Comparison of ENCODE assay signal across 8 cellular contexts in the genomic region with DNA sequence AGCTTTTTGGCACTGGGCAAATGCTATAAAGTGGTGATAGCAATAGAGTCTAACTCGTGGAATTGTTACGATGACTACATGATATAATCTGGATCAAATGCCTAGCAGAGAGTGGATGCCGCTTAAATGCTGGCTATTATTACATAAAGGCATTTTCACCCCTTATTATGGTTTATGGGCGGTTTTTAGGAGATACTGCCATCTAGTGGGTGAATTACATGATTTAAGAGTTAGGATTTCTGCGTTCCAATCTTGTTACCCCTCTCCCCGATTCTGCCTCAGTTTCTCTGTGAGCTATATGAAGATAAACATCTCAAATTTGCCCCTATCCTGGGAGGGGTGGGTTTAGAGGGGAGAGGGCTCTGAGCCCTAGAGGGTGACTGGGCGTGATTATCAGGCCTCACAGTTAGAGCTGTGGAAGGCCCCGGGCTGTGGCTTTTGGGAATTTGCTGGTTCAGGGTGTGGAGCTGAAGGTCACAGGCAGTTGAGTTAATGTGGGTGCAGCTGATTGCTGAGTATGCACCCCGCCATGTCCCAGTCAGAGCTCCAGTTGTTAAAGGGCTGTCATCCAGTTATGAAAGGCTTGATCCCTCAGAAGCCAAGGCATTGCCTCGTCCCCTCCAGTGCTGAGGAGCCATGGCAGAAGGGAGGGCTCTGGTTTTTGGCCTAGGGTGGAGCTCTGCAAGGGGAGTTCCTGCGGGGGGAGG. TPM values are rescaled to one million over a fixed set of nuclear protein-coding genes. Genes with fewer than 3 reads are reported as not detected.
DNase-seq lines count a peak whose midpoint lies in the region; ATAC-seq, FAIRE-seq and TF ChIP-seq lines count a peak whose summit lies in the region.

No MANE protein-coding gene starts in this region.

- no peak for FAIRE-seq in H54 (lab: Jason Lieb, UNC)

- intact Hi-C loops in posterior vena cava (cut with DNase I), result no loop called here

- TF ChIP-seq POLR2A in H54 (IDR thresholded peaks at IDR 0.05; ENCODE audit: low read depth, low read length), result no peak

- peak; percentile 73 for ATAC-seq in SK-N-SH treated with all-trans-retinoic acid at 6 μM for 48 hours

- TF ChIP-seq CTCF in fibroblast of villous mesenchyme (IDR thresholded peaks at IDR 0.05; ENCODE audit: insufficient read depth, low read depth, low read length), result peak; percentile 57

- H3K4me3 ChIP-seq in fibroblast of villous mesenchyme (ENCODE audit: low read depth, low read length), result no peak overlapping the region

- DNase-seq in COLO829 (ENCODE audit: low spot score), result peak; percentile 48
- peak; percentile 52 for DNase-seq in HT-29 (ENCODE audit: low spot score)
- DNase-seq in fibroblast of villous mesenchyme (ENCODE audit: low read depth), result peak; percentile 50
- peak; percentile 82 for DNase-seq in posterior vena cava (ENCODE audit: low spot score)
- DNase-seq in NCI-H774 (lab: John Stamatoyannopoulos, UW), result no peak
- no peak for DNase-seq in H54 (ENCODE audit: insufficient read length, low spot score)
- DNase-seq in activated CD4-positive, alpha-beta T cell treated with anti-CD3 and anti-CD28 coated beads, Interleukin-2, amount 50 U/mL, for 4 hours, result no peak

TF ChIP-seq in SK-N-SH treated with all-trans-retinoic acid at 6 μM for 48 hours, 23 proteins besides CTCF, POLR2A, EP300 and RAD21:
- TF ChIP-seq GLIS3 (CRISPR knock-in tag; IDR thresholded peaks at IDR 0.05) (no peak), ZNF8 (CRISPR knock-in tag; IDR thresholded peaks at IDR 0.05) (no peak), ZNF70 (CRISPR knock-in tag; IDR thresholded peaks at IDR 0.05) (no peak), OSR1 (CRISPR knock-in tag; IDR thresholded peaks at IDR 0.05) (no peak), ARNTL (CRISPR knock-in tag; IDR thresholded peaks at IDR 0.05; ENCODE audit: borderline replicate concordance, low read depth) (no peak)
TF ChIP-seq in SK-N-SH treated with all-trans-retinoic acid at 6 μM for 48 hours: peak in this region for 0.

RNA-seq across cellular contexts. Expression of a gene that starts 14.4 kb away (rescaled TPM):
- total RNA-seq in HT-29 (2014; rRNA removed; shearing (Covaris generic)), result 15.3 and 16.9 TPM in 2 replicates
- 11.3 and 19.0 TPM in 2 replicates for total RNA-seq in fibroblast of villous mesenchyme
- 10 to 100 TPM; 31.0 to 31.7 TPM for total RNA-seq in posterior vena cava

RNA-seq across cellular contexts. Expression of a gene that starts 15.9 kb away (rescaled TPM):
- 0.41 TPM in 1 of 2 replicates, not detected in the other for total RNA-seq in HT-29 (2014; rRNA removed; shearing (Covaris generic))
- total RNA-seq in fibroblast of villous mesenchyme, result not detected in 2 replicates
- total RNA-seq in posterior vena cava, result 1 to 10 TPM; 5.1 to 5.7 TPM

RNA-seq across cellular contexts. Expression of a gene that starts 35.6 kb away (rescaled TPM):
- 38.9 and 39.1 TPM in 2 replicates for total RNA-seq in HT-29 (2014; rRNA removed; shearing (Covaris generic))
- 30.2 and 34.5 TPM in 2 replicates for total RNA-seq in fibroblast of villous mesenchyme
- 100 to 1,000 TPM in 1 of 2 donors, 10 to 100 TPM in 1; 79.5 to 122 TPM for total RNA-seq in posterior vena cava

RNA-seq across cellular contexts. Expression of a gene that starts 44.9 kb away (rescaled TPM):
- 34.8 and 41.2 TPM in 2 replicates for total RNA-seq in HT-29 (2014; rRNA removed; shearing (Covaris generic))
- 25.9 and 30.3 TPM in 2 replicates for total RNA-seq in fibroblast of villous mesenchyme
- total RNA-seq in posterior vena cava, result 10 to 100 TPM; 34.7 to 39.6 TPM

RNA-seq across cellular contexts. Expression of a gene that starts 52.3 kb away (rescaled TPM):
- 0.03 and 0.53 TPM in 2 replicates for total RNA-seq in HT-29 (2014; rRNA removed; shearing (Covaris generic))
- 83.4 and 84.2 TPM in 2 replicates for total RNA-seq in fibroblast of villous mesenchyme
- total RNA-seq in posterior vena cava, result 1,000 to 10,000 TPM; 1,008 to 1,686 TPM

Comparison
In these comparisons a context has a peak if more than half of its experiments do, and no peak if none do; other contexts are left out.
1. DNase-seq: peak in COLO829 (single experiment), HT-29 (single experiment), fibroblast of villous mesenchyme (single experiment) and posterior vena cava (single experiment); none in NCI-H774 (single experiment), H54 (single experiment) and activated CD4-positive, alpha-beta T cell treated with anti-CD3 and anti-CD28 coated beads, Interleukin-2, amount 50 U/mL, for 4 hours (0 of 2).